Comparison of ENCODE assay signal across 8 cellular contexts in genomic region chr14:21384494-21384851, GRCh38. TPM values are rescaled to one million over a fixed set of nuclear protein-coding genes. Genes with fewer than 3 reads are reported as not detected.
DNase-seq lines count a peak whose midpoint lies in the region; ATAC-seq, FAIRE-seq and TF ChIP-seq lines count a peak whose summit lies in the region.

No MANE protein-coding gene starts in this region.

- CTCF ChIA-PET in HepG2 (lab: Yijun Ruan, JAX; ENCODE audit: low intra/inter-chr PET ratio, low total read pairs), result no interaction called here

- H3K36me3 ChIP-seq in ACC112 (ENCODE audit: insufficient read depth, low read length), result peaks cover 14% of the 10 kb centered on the region
- peaks cover 8 to 29% of the 10 kb centered on the region in 2 experiments for H3K36me3 ChIP-seq in HepG2 (replicated peaks in 1 of 2; ENCODE audit: control insufficient read depth in 1 of 2, insufficient read depth in 2 of 2, low read length in 2 of 2)
- peaks cover 19 to 32% (median 20%) of the 10 kb centered on the region in 3 donors for H3K36me3 ChIP-seq in tibial artery

- POLR2A ChIA-PET in HepG2 (lab: Yijun Ruan, JAX), result interaction anchor here (0.6 to 1.2 kb wide), 16 partner anchors 9 to 1041 kb away, joined by 3 to 20 read pairs (median 4); partner anchors contain the start of genes CHD8, METTL3, PARP2 and RAB2B

- peaks cover 3% of the 10 kb centered on the region; the same call in 1 of the 2 replicates for H4K20me1 ChIP-seq in HepG2 (ENCODE audit: insufficient read depth, low read length)

- H3K79me2 ChIP-seq in ACC112 (ENCODE audit: control insufficient read depth, insufficient read depth, low read length, unreplicated experiment) (peaks cover 43% of the 10 kb centered on the region), HepG2 (ENCODE audit: insufficient read depth, low read length) (peaks cover 44% of the 10 kb centered on the region)

- no peak; a peak in 1 of 4 replicates for TF ChIP-seq POLR2A in HepG2 (IDR thresholded peaks at IDR 0.05; ENCODE audit: insufficient read depth in 1 of 2, low read depth in 2 of 2, low read length in 2 of 2)

- DNase-seq in activated naive CD4-positive, alpha-beta T cell treated with anti-CD3 and anti-CD28 coated beads, Interleukin-2, amount 50 U/mL, for 72 hours (ENCODE audit: low spot score in 2 of 2), result no peak
- no peak for DNase-seq in HepG2 (ENCODE audit: low spot score)
- DNase-seq in tibial artery, result no peak
- DNase-seq in DMS 273 treated with DMSO at 0.1 percent for 48 hours (lab: John Stamatoyannopoulos, UW), result no peak
- DNase-seq in AG08395 (ENCODE audit: low spot score), result no peak

- H3K4me1 ChIP-seq in ACC112 (ENCODE audit: control insufficient read depth, insufficient read depth, low read length, unreplicated experiment), result peaks cover 22% of the 10 kb centered on the region
- H3K4me1 ChIP-seq in HepG2 (ENCODE audit: insufficient read depth, low read length), result peaks cover 39% of the 10 kb centered on the region
- peaks cover 0 to 30% (median 18%) of the 10 kb centered on the region in 4 donors for H3K4me1 ChIP-seq in tibial artery

- peaks cover 27 to 33% of the 10 kb centered on the region in 2 donors for H3K36me3 Mint-ChIP-seq in activated naive CD4-positive, alpha-beta T cell treated with anti-CD3 and anti-CD28 coated beads, Interleukin-2, amount 50 U/mL, for 72 hours

- BruUV-seq in HepG2 (replicated peaks; lab: Mats Ljungman, UMichigan), result TSS peak; percentile 87

- H3K4me3 ChIP-seq in ACC112 (ENCODE audit: low read depth, low read length) (peak overlapping the region; percentile 98), HepG2 (replicated peaks in 1 of 3; ENCODE audit: insufficient read depth in 1 of 3, low read depth in 2 of 3, low read length in 3 of 3) (peak overlapping the region; percentile 74 to 97 (median 90)), tibial artery (peak overlapping the region; percentile 68 to 78)

- H3K9me3 ChIP-seq in HepG2 (ENCODE audit: low read length), result no peaks in the 10 kb centered on the region
- H3K9me3 ChIP-seq in tibial artery, result no peaks in the 10 kb centered on the region

- ATAC-seq in GM18867 (IDR thresholded peaks at IDR 0.05; ENCODE audit: unreplicated experiment) (peak; percentile 11), HG03196 (IDR thresholded peaks at IDR 0.05; ENCODE audit: unreplicated experiment) (peak; percentile 31), HepG2 (no peak)
- peak; percentile 54 to 61 for ATAC-seq in activated naive CD4-positive, alpha-beta T cell treated with anti-CD3 and anti-CD28 coated beads, Interleukin-2, amount 50 U/mL, for 72 hours

- peak overlapping the region; percentile 66 for H2AFZ ChIP-seq in ACC112 (ENCODE audit: low read length, unreplicated experiment)
- H2AFZ ChIP-seq in HepG2 (ENCODE audit: low read length), result peak overlapping the region; percentile 77

- no peak for TF ChIP-seq RAD21 in HepG2 (CRISPR knock-in tag; IDR thresholded peaks at IDR 0.05)

- in situ Hi-C loops in HepG2 (cut with HindIII; ENCODE audit: extremely low pct_ligation_motif_present, low pct_unique_long_range_greater_than_20kb), result no loop called here

- TF ChIP-seq EP300 in HepG2 (IDR thresholded peaks at IDR 0.05; ENCODE audit: low read depth in 2 of 2, low read length in 2 of 2) (no peak), HepG2 (CRISPR knock-in tag; IDR thresholded peaks at IDR 0.05; ENCODE audit: borderline replicate concordance) (no peak)

- intact Hi-C loops in HepG2 (cut with micrococcal nuclease; ENCODE audit: unreplicated experiment) (loop anchor here (1.0 to 10.0 kb wide), 4 partner anchors 52 to 170 kb away; partner anchors contain the start of gene TOX4), tibial artery (cut with DNase I; ENCODE audit: low total_unique reads) (loop anchor here (5.0 to 10.0 kb wide), 4 partner anchors 53 to 292 kb away; no protein-coding TSS in a partner anchor)

- 55% methylated on average over 12 of the region's 12 CpGs for WGBS in HepG2 (ENCODE audit: low lambda C conversion rate)

- TF ChIP-seq CTCF in HepG2 (CRISPR knock-in tag; IDR thresholded peaks at IDR 0.05), result no peak
- TF ChIP-seq CTCF in tibial artery (IDR thresholded peaks at IDR 0.05), result no peak

- peak overlapping the region; percentile 97 to 98 for H3K27ac Mint-ChIP-seq in activated naive CD4-positive, alpha-beta T cell treated with anti-CD3 and anti-CD28 coated beads, Interleukin-2, amount 50 U/mL, for 72 hours

- H3K4me2 ChIP-seq in HepG2 (ENCODE audit: low read depth, low read length), result peak overlapping the region; percentile 78

- H3K27me3 ChIP-seq in ACC112 (ENCODE audit: insufficient read depth, low read length) (no peaks in the 10 kb centered on the region), HepG2 (ENCODE audit: control insufficient read depth in 1 of 2, insufficient read depth in 2 of 2, low read length in 2 of 2) (no peaks in the 10 kb centered on the region; a peak in 1 of 5 replicates), tibial artery (no peaks in the 10 kb centered on the region)

- H3K27ac ChIP-seq in ACC112 (ENCODE audit: low read depth, low read length) (peak overlapping the region; percentile 95), HepG2 (ENCODE audit: extremely low read length, insufficient read depth, low read length) (peak overlapping the region; percentile 92), tibial artery (peak overlapping the region; percentile 76 to 91)

- FAIRE-seq in HepG2 (lab: Jason Lieb, UNC), result no peak

- no peaks in the 10 kb centered on the region for H3K9me3 Mint-ChIP-seq in activated naive CD4-positive, alpha-beta T cell treated with anti-CD3 and anti-CD28 coated beads, Interleukin-2, amount 50 U/mL, for 72 hours

- peak overlapping the region; percentile 92 for H3K9ac ChIP-seq in HepG2 (ENCODE audit: insufficient read depth, low read depth, low read length)

TF ChIP-seq in HepG2, 621 proteins besides CTCF, POLR2A, EP300 and RAD21 (continues in another document):
- no peak for TF ChIP-seq SPEN (CRISPR knock-in tag; IDR thresholded peaks at IDR 0.05; ENCODE audit: low read depth)
- TF ChIP-seq ARNTL (CRISPR knock-in tag; IDR thresholded peaks at IDR 0.05), result no peak
- TF ChIP-seq KDM2A (CRISPR knock-in tag; IDR thresholded peaks at IDR 0.05; ENCODE audit: borderline replicate concordance, low read depth), result no peak
- no peak for TF ChIP-seq BRF2 (CRISPR knock-in tag; IDR thresholded peaks at IDR 0.05)
- TF ChIP-seq PBX3 (CRISPR knock-in tag; IDR thresholded peaks at IDR 0.05; ENCODE audit: borderline replicate concordance), result no peak
- no peak for TF ChIP-seq SMAD9 (CRISPR knock-in tag; IDR thresholded peaks at IDR 0.05)
- no peak for TF ChIP-seq ATF7 (IDR thresholded peaks at IDR 0.05)
- TF ChIP-seq ATF7 (CRISPR knock-in tag; IDR thresholded peaks at IDR 0.05), result 0 out of 2 replicates have a peak, but pooled peaks have one; percentile 5
- TF ChIP-seq KMT2A (CRISPR knock-in tag; IDR thresholded peaks at IDR 0.05), result no peak
- TF ChIP-seq CHCHD3 (CRISPR knock-in tag; IDR thresholded peaks at IDR 0.05), result no peak
- no peak for TF ChIP-seq KLF12 (CRISPR knock-in tag; IDR thresholded peaks at IDR 0.05; ENCODE audit: borderline replicate concordance)
- TF ChIP-seq NFIB (CRISPR knock-in tag; IDR thresholded peaks at IDR 0.05; ENCODE audit: borderline replicate concordance), result peak; percentile 31; the same call in 1 of the 2 replicates
- TF ChIP-seq ZNF607 (CRISPR knock-in tag; IDR thresholded peaks at IDR 0.05; ENCODE audit: borderline replicate concordance), result peak; percentile 29; the same call in 1 of the 2 replicates

RNA-seq across cellular contexts. Expression of gene SUPT16H, which starts 0.7 kb away (rescaled TPM):
- 100 to 1,000 TPM; 161 to 172 TPM for total RNA-seq in activated naive CD4-positive, alpha-beta T cell treated with anti-CD3 and anti-CD28 coated beads, Interleukin-2, amount 50 U/mL, for 72 hours
- 230 and 340 TPM in 2 replicates for total RNA-seq in HepG2 (2016; rRNA removed; fragmentation: Illumina TruSeq; extraction: Trizol)
- total RNA-seq in HepG2 (2016; cell fraction: cytosol; rRNA removed; fragmentation: Illumina TruSeq; extraction: Trizol; ENCODE audit: low read depth), result 21.3 and 25.1 TPM in 2 replicates
- 232 and 336 TPM in 2 replicates for total RNA-seq in HepG2 (2016; cell fraction: insoluble cytoplasmic fraction; rRNA removed; fragmentation: Illumina TruSeq; extraction: Trizol)
- 44.0 and 46.3 TPM in 2 replicates for total RNA-seq in HepG2 (2016; cell fraction: membrane; rRNA removed; fragmentation: Illumina TruSeq; extraction: Trizol)
- 152 and 166 TPM in 2 replicates for total RNA-seq in HepG2 (2016; cell fraction: nucleus; rRNA removed; fragmentation: Illumina TruSeq; extraction: Trizol)
- 68.0 and 77.5 TPM in 2 replicates for polyA plus RNA-seq in HepG2 (2011; rRNA removed)
- 51.6 and 70.5 TPM in 2 replicates for polyA plus RNA-seq in HepG2 (2011; cell fraction: cytosol; rRNA removed)
- polyA plus RNA-seq in HepG2 (2011; cell fraction: nucleus; rRNA removed), result 46.1 and 56.7 TPM in 2 replicates
- polyA plus RNA-seq in HepG2 (2012), result 78.2 and 103 TPM in 2 replicates
- polyA plus RNA-seq in HepG2 (2016; cell fraction: cytosol; fragmentation: Illumina TruSeq; extraction: Trizol; ENCODE audit: low read depth), result 9.6 and 9.7 TPM in 2 replicates
- 275 and 282 TPM in 2 replicates for polyA plus RNA-seq in HepG2 (2016; cell fraction: insoluble cytoplasmic fraction; fragmentation: Illumina TruSeq; extraction: Trizol; ENCODE audit: low read depth)
- polyA plus RNA-seq in HepG2 (2016; cell fraction: membrane; fragmentation: Illumina TruSeq; extraction: Trizol; ENCODE audit: low read depth), result 21.9 and 25.5 TPM in 2 replicates
- polyA plus RNA-seq in HepG2 (2016; cell fraction: nucleus; fragmentation: Illumina TruSeq; extraction: Trizol; ENCODE audit: insufficient read depth, low read depth), result 166 TPM in 2 replicates
- 94.8 and 138 TPM in 2 replicates for polyA minus RNA-seq in HepG2 (2011; rRNA and poly(A)+ RNA removed; ENCODE audit: low replicate concordance)
- polyA minus RNA-seq in HepG2 (2011; cell fraction: cytosol; rRNA and poly(A)+ RNA removed), result 56.2 and 58.5 TPM in 2 replicates
- 102 and 106 TPM in 2 replicates for polyA minus RNA-seq in HepG2 (2011; cell fraction: nucleus; rRNA and poly(A)+ RNA removed)
